Comparison of ENCODE assay signal across 1 cellular context in genomic region chr2:111930875-111931274, GRCh38.
TF ChIP-seq lines count a peak whose summit lies in the region.

No MANE protein-coding gene starts in this region.

TF ChIP-seq in endothelial cell of umbilical vein, 7 proteins besides CTCF, POLR2A, EP300 and RAD21:
- TF ChIP-seq GATA2 (IDR thresholded peaks at IDR 0.05; ENCODE audit: insufficient read depth, insufficient read length, low read depth, low read length), result no peak
- TF ChIP-seq MYC (IDR thresholded peaks at IDR 0.05; ENCODE audit: low read depth, low read length), result no peak
- TF ChIP-seq EZH2 (IDR thresholded peaks at IDR 0.05; ENCODE audit: borderline replicate concordance, low read depth, low read length, severe bottlenecking), result no peak
- TF ChIP-seq MAX (IDR thresholded peaks at IDR 0.05; ENCODE audit: insufficient read depth, insufficient read length), result no peak
- TF ChIP-seq JUN (IDR thresholded peaks at IDR 0.05; ENCODE audit: borderline replicate concordance, insufficient read depth, insufficient read length, low read depth), result no peak
- TF ChIP-seq POLR2AphosphoS5 (IDR thresholded peaks at IDR 0.05; ENCODE audit: insufficient read depth, low read depth, low read length), result no peak
- TF ChIP-seq FOS (IDR thresholded peaks at IDR 0.05; ENCODE audit: borderline replicate concordance, insufficient read depth, low read length), result no peak
